In the genomic region with DNA sequence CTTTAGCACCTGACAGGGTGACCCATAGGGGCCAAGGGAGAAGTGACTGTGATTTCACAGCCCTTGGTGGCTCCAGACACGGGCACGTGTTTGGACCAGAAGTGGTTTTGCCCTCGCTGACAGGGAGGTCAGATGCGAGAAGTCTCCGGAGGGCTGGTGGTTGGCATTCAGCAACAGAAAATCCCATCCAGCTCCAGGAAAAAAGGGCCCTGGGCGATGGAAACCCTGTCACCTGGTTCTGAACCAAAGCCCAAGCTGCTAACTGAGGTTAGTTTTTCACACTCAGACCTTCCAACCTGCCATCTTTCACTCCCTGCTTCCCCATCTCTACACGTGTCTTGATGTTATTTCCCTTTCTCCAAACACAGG, we compare ENCODE assay signal across 9 cellular contexts.
DNase-seq lines count a peak whose midpoint lies in the region; ATAC-seq, FAIRE-seq and TF ChIP-seq lines count a peak whose summit lies in the region.
"Had no signal": no experiment of that assay in that cellular context is flagged by ENCODE, and none has a peak within 500 bp of the region (broad histone marks: within the 10 kb centered on the region; RNA-seq: fewer than 3 reads in every experiment).

No MANE protein-coding gene starts in this region.

- no peaks in the 10 kb centered on the region for H3K9me1 ChIP-seq in endothelial cell of umbilical vein (replicated peaks; ENCODE audit: control insufficient read depth, extremely low read depth, insufficient read depth, low read length)

- no peak for FAIRE-seq in endothelial cell of umbilical vein (lab: Jason Lieb, UNC)

- POLR2A ChIA-PET in endothelial cell of umbilical vein (lab: Charles Lee): interaction anchor here (0.7 to 1.3 kb wide), 2 partner anchors 165 to 277 kb away, joined by 3 to 4 read pairs; no protein-coding TSS in a partner anchor

- H3K4me3 ChIP-seq in endothelial cell of umbilical vein (replicated peaks in 1 of 3; ENCODE audit: insufficient read depth in 1 of 3, low read depth in 1 of 3, low read length in 3 of 3): peak overlapping the region in 1 of 3 experiments; percentile 41

- H3K9me3 ChIP-seq in endothelial cell of umbilical vein (replicated peaks; ENCODE audit: control insufficient read depth, insufficient read depth, low read length): no peaks in the 10 kb centered on the region

- H3K4me1 ChIP-seq in endothelial cell of umbilical vein (ENCODE audit: control insufficient read depth, extremely low read depth, insufficient read depth, low read length): peaks cover 29% of the 10 kb centered on the region

- H3K9ac ChIP-seq in endothelial cell of umbilical vein (replicated peaks; ENCODE audit: extremely low read depth, insufficient read depth, low read length): peak overlapping the region; percentile 100

- H3K27ac ChIP-seq in endothelial cell of umbilical vein (ENCODE audit: insufficient read depth, low read depth, low read length): peak overlapping the region; percentile 97

- no peaks in the 10 kb centered on the region for H3K27me3 ChIP-seq in endothelial cell of umbilical vein (ENCODE audit: control insufficient read depth in 2 of 2, insufficient read depth in 2 of 2, low read length in 2 of 2)

- H3K4me2 ChIP-seq in endothelial cell of umbilical vein (ENCODE audit: insufficient read depth, low read length): peak overlapping the region; percentile 97

- in situ Hi-C loops in GM13976 (cut with MboI; ENCODE audit: low sequenced_read_pairs, unreplicated experiment): no loop called here

- peak overlapping the region; percentile 17 for H2AFZ ChIP-seq in endothelial cell of umbilical vein (ENCODE audit: low read depth, low read length)

- intact Hi-C loops in endothelial cell of umbilical vein (cut with micrococcal nuclease): loop anchor here (1.0 to 5.0 kb wide), 3 partner anchors 155 to 178 kb away; no protein-coding TSS in a partner anchor

- DNase-seq in GM13976 (ENCODE audit: low spot score) (peak; percentile 13), endothelial cell of umbilical vein (ENCODE audit: low read depth, low spot score) (no peak), nucleus accumbens (lab: John Stamatoyannopoulos, UW) (peak in 35 of 56 donors; percentile 5 to 83 (median 49)), cortex of kidney (lab: John Stamatoyannopoulos, UW) (no peak), NCI-H446 (lab: John Stamatoyannopoulos, UW) (no peak), T-helper 1 cell (no peak)
- DNase-seq: activated CD4-positive, CD25-positive, alpha-beta regulatory T cell had no signal

- no peaks in the 10 kb centered on the region for H4K20me1 ChIP-seq in endothelial cell of umbilical vein (replicated peaks; ENCODE audit: control insufficient read depth, extremely low read depth, insufficient read depth, low read length)

- H3K36me3 ChIP-seq in endothelial cell of umbilical vein (ENCODE audit: control insufficient read depth in 2 of 2, extremely low read depth in 1 of 2, insufficient read depth in 2 of 2, low read length in 2 of 2): no peaks in the 10 kb centered on the region

- no peak for TF ChIP-seq POLR2A in endothelial cell of umbilical vein (IDR thresholded peaks at IDR 0.05; ENCODE audit: low read depth, low read length)

- H3K79me2 ChIP-seq in endothelial cell of umbilical vein (ENCODE audit: control insufficient read depth, insufficient read depth, low read length): peaks cover 5% of the 10 kb centered on the region

- ATAC-seq in HG03354 (IDR thresholded peaks at IDR 0.05; ENCODE audit: poor library complexity, severe bottlenecking, unreplicated experiment): peak; percentile 26
- ATAC-seq in GM21526 (IDR thresholded peaks at IDR 0.05; ENCODE audit: low FRiP score, unreplicated experiment): no peak

- dilution Hi-C loops in endothelial cell of umbilical vein (cut with MboI; ENCODE audit: extremely low pct_ligation_motif_present, low sequenced_read_pairs): no loop called here

- no peak for TF ChIP-seq CTCF in GM13976 (IDR thresholded peaks at IDR 0.05; ENCODE audit: borderline replicate concordance, control extremely low read depth, extremely low read depth, insufficient read depth, missing control alignments)
- TF ChIP-seq CTCF in endothelial cell of umbilical vein (IDR thresholded peaks at IDR 0.05; ENCODE audit: extremely low read depth in 1 of 2, insufficient read depth in 1 of 2, low read depth in 1 of 2, low read length in 2 of 2): no peak

- CTCF ChIA-PET in endothelial cell of umbilical vein (lab: Charles Lee): interaction anchor here (0.6 to 1.5 kb wide), 9 partner anchors 9 to 1489 kb away, joined by 3 to 6 read pairs (median 4); no protein-coding TSS in a partner anchor

- BruUV-seq in endothelial cell of umbilical vein (replicated peaks; lab: Mats Ljungman, UMichigan): TSS peak; percentile 66

TF ChIP-seq in endothelial cell of umbilical vein, 7 proteins besides CTCF, POLR2A, EP300 and RAD21:
- TF ChIP-seq POLR2AphosphoS5 (IDR thresholded peaks at IDR 0.05; ENCODE audit: insufficient read depth, low read depth, low read length): no peak

Comparison
In these comparisons a context has a peak if more than half of its experiments do, and no peak if none do; other contexts are left out.
1. DNase-seq: peak in GM13976 (single experiment) and nucleus accumbens (35 of 56); none in endothelial cell of umbilical vein (single experiment), cortex of kidney (single experiment), NCI-H446 (0 of 2) and T-helper 1 cell (0 of 5).